In the genomic region with DNA sequence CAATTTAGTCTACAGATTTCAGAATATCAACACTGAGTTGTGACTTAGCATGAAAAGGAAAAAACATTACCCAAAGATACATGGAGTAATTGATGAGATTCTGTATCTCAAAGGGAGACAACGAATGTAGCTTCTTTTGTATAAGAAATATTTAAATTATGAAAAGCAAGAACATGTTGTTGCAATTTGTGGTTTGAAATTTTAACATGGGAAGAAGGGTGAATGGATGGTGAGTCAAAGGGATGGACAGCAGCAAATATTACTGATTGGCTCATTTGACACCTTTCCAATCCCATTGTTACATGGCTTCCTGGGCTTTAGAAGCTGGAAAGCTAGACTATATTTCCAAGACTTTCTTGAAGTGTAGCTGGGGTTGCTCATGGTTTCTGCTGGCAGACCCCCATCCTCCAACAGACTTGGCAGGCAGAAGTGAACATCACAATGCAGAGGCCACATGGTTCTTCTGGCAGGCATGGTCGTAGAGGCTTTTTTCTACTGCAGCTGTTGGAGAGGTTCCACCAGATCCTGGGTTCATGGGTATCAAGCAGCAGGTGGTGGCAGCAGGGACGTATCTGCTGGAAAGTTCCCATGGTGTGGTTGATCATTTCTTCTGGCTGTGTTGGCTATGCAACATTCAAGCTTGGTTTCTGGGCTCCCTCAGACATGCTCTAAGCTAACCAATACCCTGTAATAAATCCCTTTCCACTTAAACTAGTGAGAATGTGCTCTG, we compare ENCODE assay signal across 15 cellular contexts. TPM values are rescaled to one million over a fixed set of nuclear protein-coding genes. Genes with fewer than 3 reads are reported as not detected.
DNase-seq lines count a peak whose midpoint lies in the region; ATAC-seq and TF ChIP-seq lines count a peak whose summit lies in the region.
"Had no signal": no experiment of that assay in that cellular context is flagged by ENCODE, and none has a peak within 500 bp of the region (broad histone marks: within the 10 kb centered on the region; RNA-seq: fewer than 3 reads in every experiment).

No MANE protein-coding gene starts in this region.

- intact Hi-C loops in mammary epithelial cell (cut with micrococcal nuclease) (loop anchor here (5.0 kb wide), 1 partner anchor 45 kb away; a partner anchor contains a TSS), MCF 10A (cut with micrococcal nuclease) (no loop called here)

- H3K9ac ChIP-seq in mammary epithelial cell (ENCODE audit: insufficient read depth, low read length) = no peak overlapping the region
- H3K9ac ChIP-seq: BLaER1 treated with 17β-estradiol and CSF1 and Interleukin-3, amounts not matched to agents 10 nM and 100 nM had no signal

- no peak overlapping the region for H3K27ac Mint-ChIP-seq in MCF 10A (ENCODE audit: low read depth, unreplicated experiment)
- H3K27ac Mint-ChIP-seq: H9 had no signal

- peak; percentile 50 for DNase-seq in mammary epithelial cell
- no peak for DNase-seq in MCF 10A (ENCODE audit: unreplicated experiment)
- peak; percentile 66 for DNase-seq in epithelial cell of esophagus (ENCODE audit: low read depth)
- DNase-seq in foreskin keratinocyte = peak; percentile 56 to 78
- peak; percentile 73 for DNase-seq in myocyte (ENCODE audit: low read depth)
- DNase-seq in right atrium auricular region (ENCODE audit: low spot score) = no peak
- DNase-seq: 8988T; AML-193; CD4-positive, CD25-positive, alpha-beta regulatory T cell; DMS79; GOT3; H9 had no signal

- no peaks in the 10 kb centered on the region for H3K36me3 Mint-ChIP-seq in MCF 10A (ENCODE audit: insufficient read depth, unreplicated experiment)
- H3K36me3 Mint-ChIP-seq: CD4-positive, CD25-positive, alpha-beta regulatory T cell had no signal

- H3K79me2 ChIP-seq in mammary epithelial cell (ENCODE audit: insufficient read depth, low read length) = no peaks in the 10 kb centered on the region

- peaks cover 36% of the 10 kb centered on the region for H3K4me1 ChIP-seq in mammary epithelial cell (ENCODE audit: insufficient read depth, low read length)
- H3K4me1 ChIP-seq in foreskin keratinocyte = peaks cover 24% of the 10 kb centered on the region
- H3K4me1 ChIP-seq in right atrium auricular region = peaks cover 0 to 9% of the 10 kb centered on the region in 2 donors
- H3K4me1 ChIP-seq: BLaER1 treated with 17β-estradiol and CSF1 and Interleukin-3, amounts not matched to agents 10 nM and 100 nM had no signal

- H3K4me1 Mint-ChIP-seq in MCF 10A (ENCODE audit: insufficient read depth, unreplicated experiment) = no peaks in the 10 kb centered on the region
- H3K4me1 Mint-ChIP-seq: CD4-positive, CD25-positive, alpha-beta regulatory T cell; H9 had no signal

- H3K9me3 ChIP-seq in mammary epithelial cell (replicated peaks; ENCODE audit: insufficient read depth, low read length) = no peaks in the 10 kb centered on the region
- H3K9me3 ChIP-seq in right atrium auricular region = no peaks in the 10 kb centered on the region
- H3K9me3 ChIP-seq: BLaER1 treated with 17β-estradiol and CSF1 and Interleukin-3, amounts not matched to agents 10 nM and 100 nM had no signal

- no peak for TF ChIP-seq CTCF in mammary epithelial cell (conservative IDR thresholded peaks at IDR 0.05 in 1 of 2, IDR thresholded peaks at IDR 0.05 in 1 of 2; ENCODE audit: extremely low read depth in 1 of 2, insufficient read depth in 1 of 2, low read depth in 1 of 2, low read length in 2 of 2)
- TF ChIP-seq CTCF in MCF 10A (IDR thresholded peaks at IDR 0.05; ENCODE audit: unreplicated experiment) = no peak
- no peak for TF ChIP-seq CTCF in epithelial cell of esophagus (IDR thresholded peaks at IDR 0.05; ENCODE audit: insufficient read depth, low read depth, low read length, missing control alignments)
- no peak for TF ChIP-seq CTCF in foreskin keratinocyte (conservative IDR thresholded peaks at IDR 0.05)
- TF ChIP-seq CTCF in right atrium auricular region (IDR thresholded peaks at IDR 0.05) = no peak

- dilution Hi-C loops in mammary epithelial cell (cut with HindIII; ENCODE audit: low sequenced_read_pairs) = no loop called here

- H3K4me2 ChIP-seq in mammary epithelial cell (ENCODE audit: insufficient read depth, low read depth, low read length) = peak overlapping the region; percentile 11
- H3K4me2 ChIP-seq: BLaER1 treated with 17β-estradiol and CSF1 and Interleukin-3, amounts not matched to agents 10 nM and 100 nM had no signal

- no peaks in the 10 kb centered on the region for H4K20me1 ChIP-seq in mammary epithelial cell (ENCODE audit: insufficient read depth, low read length)
- H4K20me1 ChIP-seq: BLaER1 treated with 17β-estradiol and CSF1 and Interleukin-3, amounts not matched to agents 10 nM and 100 nM had no signal

- no peak overlapping the region for H3K27ac ChIP-seq in mammary epithelial cell (ENCODE audit: insufficient read depth, low read depth, low read length)
- H3K27ac ChIP-seq in foreskin keratinocyte = no peak overlapping the region
- no peak overlapping the region for H3K27ac ChIP-seq in right atrium auricular region
- H3K27ac ChIP-seq: BLaER1 treated with 17β-estradiol and CSF1 and Interleukin-3, amounts not matched to agents 10 nM and 100 nM had no signal

- H3K4me3 Mint-ChIP-seq in MCF 10A (ENCODE audit: unreplicated experiment) = no peak overlapping the region
- H3K4me3 Mint-ChIP-seq: CD4-positive, CD25-positive, alpha-beta regulatory T cell; H9 had no signal

- no peaks in the 10 kb centered on the region for H3K9me3 Mint-ChIP-seq in MCF 10A (ENCODE audit: unreplicated experiment)
- H3K9me3 Mint-ChIP-seq: CD4-positive, CD25-positive, alpha-beta regulatory T cell; H9 had no signal

- CTCF ChIA-PET in mammary epithelial cell (lab: Charles Lee; ENCODE audit: low non-redundant PET) = no interaction called here
- CTCF ChIA-PET in MCF 10A (lab: Yijun Ruan, JAX) = interaction anchor here (1.1 to 1.2 kb wide), 2 partner anchors 9 to 66 kb away, joined by 3 read pairs; no protein-coding TSS in a partner anchor

- H3K36me3 ChIP-seq in mammary epithelial cell (ENCODE audit: insufficient read depth, low read length) (no peaks in the 10 kb centered on the region), right atrium auricular region (no peaks in the 10 kb centered on the region)
- H3K36me3 ChIP-seq: BLaER1 treated with 17β-estradiol and CSF1 and Interleukin-3, amounts not matched to agents 10 nM and 100 nM had no signal

- BruUV-seq in mammary epithelial cell (replicated peaks; lab: Mats Ljungman, UMichigan) = no TSS peak
- BruUV-seq in MCF 10A (replicated peaks; lab: Mats Ljungman, UMichigan) = no TSS peak

- H3K27me3 Mint-ChIP-seq in MCF 10A (ENCODE audit: insufficient read depth, unreplicated experiment) = no peaks in the 10 kb centered on the region

- ATAC-seq in foreskin keratinocyte (peak; percentile 60), HG02852 (IDR thresholded peaks at IDR 0.05; ENCODE audit: unreplicated experiment) (no peak)
- no peak for ATAC-seq in activated CD4-positive, CD25-positive, alpha-beta regulatory T cell treated with anti-CD3 and anti-CD28 coated beads, Interleukin-2, amount 50 U/mL, for 24 hours

- H2AFZ ChIP-seq in mammary epithelial cell (ENCODE audit: low read depth, low read length) = peak overlapping the region; percentile 2

- POLR2A ChIA-PET in MCF 10A (lab: Yijun Ruan, JAX) = no interaction called here

- H3K27me3 ChIP-seq in mammary epithelial cell (ENCODE audit: insufficient read depth, low read length) (no peaks in the 10 kb centered on the region), foreskin keratinocyte (no peaks in the 10 kb centered on the region), right atrium auricular region (no peaks in the 10 kb centered on the region)
- H3K27me3 ChIP-seq: BLaER1 treated with 17β-estradiol and CSF1 and Interleukin-3, amounts not matched to agents 10 nM and 100 nM had no signal

- in situ Hi-C loops in mammary epithelial cell (cut with MboI; ENCODE audit: low sequenced_read_pairs in 2 of 2) = no loop called here

- H3K4me3 ChIP-seq in mammary epithelial cell (replicated peaks in 1 of 3; ENCODE audit: insufficient read depth in 1 of 3, low read depth in 2 of 3, low read length in 3 of 3) (no peak overlapping the region), epithelial cell of esophagus (ENCODE audit: low read length) (no peak overlapping the region), right atrium auricular region (no peak overlapping the region)
- H3K4me3 ChIP-seq: BLaER1 treated with 17β-estradiol and CSF1 and Interleukin-3, amounts not matched to agents 10 nM and 100 nM had no signal

- 33% methylated on average over 2 of the region's 3 CpGs for WGBS in mammary epithelial cell (ENCODE audit: low coverage, missing lambda C conversion rate)

RNA-seq across cellular contexts. Expression of a gene that starts 47.2 kb away (rescaled TPM):
- 100 to 1,000 TPM in 1 of 2 donors, 10 to 100 TPM in 1; 54.0 to 104 TPM for total RNA-seq in mammary epithelial cell
- 22.2 TPM for polyA plus RNA-seq in mammary epithelial cell
- polyA minus RNA-seq in mammary epithelial cell = 40.3 TPM
- 85.9 and 127 TPM in 2 replicates for total RNA-seq in MCF 10A (2022)
- 52.4 and 55.5 TPM in 2 replicates for total RNA-seq in foreskin keratinocyte
- polyA plus RNA-seq in foreskin keratinocyte = 13.6 and 15.2 TPM in 2 replicates
- 40.1 and 42.0 TPM in 2 replicates for total RNA-seq in myocyte
- polyA plus RNA-seq in myocyte (2012) = 24.3 TPM
- 10 to 100 TPM; 36.1 to 44.4 TPM for total RNA-seq in right atrium auricular region

Comparison
In these comparisons a context has a peak if more than half of its experiments do, and no peak if none do; other contexts are left out.
1. DNase-seq: peak in mammary epithelial cell (single experiment), epithelial cell of esophagus (single experiment), foreskin keratinocyte (2 of 2) and myocyte (single experiment); none in MCF 10A (single experiment) and right atrium auricular region (single experiment).